Comparison of ENCODE assay signal across 16 cellular contexts in genomic region chr1:238960071-238960470, GRCh38.
DNase-seq lines count a peak whose midpoint lies in the region; ATAC-seq and TF ChIP-seq lines count a peak whose summit lies in the region.
"Had no signal": no experiment of that assay in that cellular context is flagged by ENCODE, and none has a peak within 500 bp of the region (broad histone marks: within the 10 kb centered on the region; RNA-seq: fewer than 3 reads in every experiment).

No MANE protein-coding gene starts in this region.

- CTCF ChIA-PET in PC-3 (lab: Charles Lee), result no interaction called here

- H2AFZ ChIP-seq in PC-3 (ENCODE audit: low read length), result no peak overlapping the region

- H3K9me3 ChIP-seq in PC-3 (ENCODE audit: low read length) (no peaks in the 10 kb centered on the region), lower lobe of right lung (no peaks in the 10 kb centered on the region)

- ATAC-seq in PC-3, result peak; percentile 61
- peak; percentile 54 for ATAC-seq in omental fat pad (ENCODE audit: low FRiP score)
- no peak for ATAC-seq in lower lobe of right lung
- ATAC-seq: activated CD8-positive, alpha-beta T cell treated with anti-CD3 and anti-CD28 coated beads, Interleukin-2, amount 10 ng/mL, durations not matched to agents 7 days and 5 days; stimulated activated naive CD8-positive, alpha-beta T cell treated with anti-CD3 and anti-CD28 coated beads, Interleukin-15, amount 100 ng/mL, for 72 hours had no signal

- no peaks in the 10 kb centered on the region for H3F3A ChIP-seq in PC-3 (ENCODE audit: low read length, unreplicated experiment)

- no peaks in the 10 kb centered on the region for H3K36me3 ChIP-seq in PC-3 (ENCODE audit: low read depth, low read length)
- H3K36me3 ChIP-seq in lower lobe of right lung, result no peaks in the 10 kb centered on the region

- no peaks in the 10 kb centered on the region for H3K9me2 ChIP-seq in PC-3 (replicated peaks; ENCODE audit: low read length)

- H3K27ac ChIP-seq in PC-3 (ENCODE audit: low read length) (peak overlapping the region; percentile 91), epithelial cell of prostate (no peak overlapping the region), coronary artery (no peak overlapping the region), lower lobe of right lung (no peak overlapping the region)

- POLR2A ChIA-PET in PC-3 (lab: Charles Lee; ENCODE audit: unreplicated experiment), result no interaction called here

- BruUV-seq in PC-3 (replicated peaks; lab: Mats Ljungman, UMichigan), result no TSS peak

- peak overlapping the region; percentile 22; the same call in 1 of the 2 replicates for H3K4me3 ChIP-seq in PC-3 (ENCODE audit: low read length)
- H3K4me3 ChIP-seq in coronary artery, result no peak overlapping the region
- no peak overlapping the region for H3K4me3 ChIP-seq in lower lobe of right lung

- no peaks in the 10 kb centered on the region for H4K20me1 ChIP-seq in PC-3 (ENCODE audit: low read length)

- H3K4me2 ChIP-seq in PC-3 (ENCODE audit: low read length), result peak overlapping the region; percentile 74

- no peak for TF ChIP-seq CTCF in PC-3 (conservative IDR thresholded peaks at IDR 0.05; ENCODE audit: low read depth, low read length)
- no peak for TF ChIP-seq CTCF in omental fat pad (IDR thresholded peaks at IDR 0.05)
- TF ChIP-seq CTCF in coronary artery (IDR thresholded peaks at IDR 0.05), result no peak
- no peak for TF ChIP-seq CTCF in lower lobe of right lung (IDR thresholded peaks at IDR 0.05)

- peak overlapping the region; percentile 60 for H3K9ac ChIP-seq in PC-3 (ENCODE audit: low read length)

- H3K27me3 ChIP-seq in PC-3 (ENCODE audit: low read length) (no peaks in the 10 kb centered on the region), lower lobe of right lung (ENCODE audit: low read depth) (no peaks in the 10 kb centered on the region)

- peak; percentile 77 for DNase-seq in ELR (ENCODE audit: low read depth)
- peak; percentile 97 for DNase-seq in PC-3
- DNase-seq in epithelial cell of prostate (ENCODE audit: low read depth, low spot score), result peak; percentile 50
- no peak for DNase-seq in omental fat pad (ENCODE audit: low spot score)
- no peak for DNase-seq in coronary artery (ENCODE audit: low spot score)
- no peak for DNase-seq in lower lobe of right lung
- no peak for DNase-seq in NCI-H345 treated with DMSO at 0.1 percent for 48 hours (lab: John Stamatoyannopoulos, UW; ENCODE audit: unreplicated experiment)
- DNase-seq in NCI-H1436 (lab: John Stamatoyannopoulos, UW), result no peak
- DNase-seq: activated CD8-positive, alpha-beta T cell treated with anti-CD3 and anti-CD28 coated beads, Interleukin-2, amount 10 ng/mL, durations not matched to agents 7 days and 5 days; activated gamma-delta T cell; C1 segment of cervical spinal cord; central memory CD4-positive, alpha-beta T cell; HCEC 1CT; NCI-H510A; stimulated activated CD4-positive, alpha-beta T cell treated with anti-CD3 and anti-CD28 coated beads, Interleukin-4, amount 100 ng/mL, for 4 hours; stimulated activated naive CD8-positive, alpha-beta T cell treated with anti-CD3 and anti-CD28 coated beads, Interleukin-15, amount 100 ng/mL, for 72 hours had no signal

- H3K4me1 ChIP-seq in PC-3 (ENCODE audit: insufficient read depth, low read length) (peaks cover 38% of the 10 kb centered on the region), lower lobe of right lung (no peaks in the 10 kb centered on the region)

- H3K79me2 ChIP-seq in PC-3 (ENCODE audit: low read length), result no peaks in the 10 kb centered on the region

- intact Hi-C loops in PC-3 (cut with micrococcal nuclease), result loop anchor here (1.0 to 10.0 kb wide), 11 partner anchors 25 to 937 kb away; partner anchors contain the start of gene CHRM3
- intact Hi-C loops in lower lobe of right lung (cut with DNase I), result no loop called here

Comparison
In these comparisons a context has a peak if more than half of its experiments do, and no peak if none do; other contexts are left out.
1. DNase-seq: peak in ELR (single experiment), PC-3 (single experiment) and epithelial cell of prostate (single experiment); none in omental fat pad (single experiment), coronary artery (single experiment), lower lobe of right lung (single experiment), NCI-H345 treated with DMSO at 0.1 percent for 48 hours (single experiment) and NCI-H1436 (single experiment).
2. ATAC-seq: peak in PC-3 (single experiment) and omental fat pad (single experiment); none in lower lobe of right lung (0 of 2).